In the genomic region with DNA sequence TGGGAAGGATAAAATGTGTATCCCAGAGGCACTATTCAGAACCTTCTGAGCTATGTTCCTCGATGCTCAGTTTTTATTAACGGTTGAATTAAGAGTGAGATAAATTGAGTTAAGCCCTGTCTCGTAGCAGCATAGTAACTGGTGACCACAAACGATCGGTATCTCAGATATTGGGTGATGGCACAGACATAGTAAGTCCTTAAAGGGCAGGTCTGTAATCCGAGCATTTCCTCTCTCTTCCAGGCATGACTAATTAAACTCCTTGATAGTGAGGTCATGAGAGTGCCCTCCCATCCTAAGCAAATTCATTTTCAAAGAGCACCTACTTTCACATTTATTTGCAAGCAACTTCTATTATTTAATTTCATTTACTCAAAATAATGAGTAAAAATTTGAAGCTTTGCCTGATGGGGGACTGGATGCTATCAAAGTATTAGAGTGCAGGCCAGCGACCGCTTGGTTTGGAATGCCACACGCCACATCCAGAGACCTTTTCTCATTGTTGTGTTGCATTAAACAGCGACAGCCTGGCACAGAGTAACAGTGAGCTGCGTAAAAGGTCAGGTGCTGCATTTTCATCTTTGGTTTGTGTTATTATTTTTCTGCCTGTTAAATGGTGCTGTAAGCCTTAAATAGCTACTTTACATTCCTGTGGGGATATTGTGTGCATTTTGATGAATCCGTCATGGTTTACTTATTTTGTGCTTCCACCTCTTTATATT, we compare ENCODE assay signal across 1 cellular context.
A peak's percentile ranks its signal among the peaks of the same experiment; 100 is the strongest.
TF ChIP-seq lines count a peak whose summit lies in the region.

No MANE protein-coding gene starts in this region.

TF ChIP-seq in Ishikawa, 13 proteins besides CTCF, POLR2A, EP300 and RAD21:
- TF ChIP-seq EGR1 (IDR thresholded peaks at IDR 0.05), result no peak
- TF ChIP-seq CREB1 (IDR thresholded peaks at IDR 0.05; ENCODE audit: low read depth), result no peak
- TF ChIP-seq, protein P1, sequence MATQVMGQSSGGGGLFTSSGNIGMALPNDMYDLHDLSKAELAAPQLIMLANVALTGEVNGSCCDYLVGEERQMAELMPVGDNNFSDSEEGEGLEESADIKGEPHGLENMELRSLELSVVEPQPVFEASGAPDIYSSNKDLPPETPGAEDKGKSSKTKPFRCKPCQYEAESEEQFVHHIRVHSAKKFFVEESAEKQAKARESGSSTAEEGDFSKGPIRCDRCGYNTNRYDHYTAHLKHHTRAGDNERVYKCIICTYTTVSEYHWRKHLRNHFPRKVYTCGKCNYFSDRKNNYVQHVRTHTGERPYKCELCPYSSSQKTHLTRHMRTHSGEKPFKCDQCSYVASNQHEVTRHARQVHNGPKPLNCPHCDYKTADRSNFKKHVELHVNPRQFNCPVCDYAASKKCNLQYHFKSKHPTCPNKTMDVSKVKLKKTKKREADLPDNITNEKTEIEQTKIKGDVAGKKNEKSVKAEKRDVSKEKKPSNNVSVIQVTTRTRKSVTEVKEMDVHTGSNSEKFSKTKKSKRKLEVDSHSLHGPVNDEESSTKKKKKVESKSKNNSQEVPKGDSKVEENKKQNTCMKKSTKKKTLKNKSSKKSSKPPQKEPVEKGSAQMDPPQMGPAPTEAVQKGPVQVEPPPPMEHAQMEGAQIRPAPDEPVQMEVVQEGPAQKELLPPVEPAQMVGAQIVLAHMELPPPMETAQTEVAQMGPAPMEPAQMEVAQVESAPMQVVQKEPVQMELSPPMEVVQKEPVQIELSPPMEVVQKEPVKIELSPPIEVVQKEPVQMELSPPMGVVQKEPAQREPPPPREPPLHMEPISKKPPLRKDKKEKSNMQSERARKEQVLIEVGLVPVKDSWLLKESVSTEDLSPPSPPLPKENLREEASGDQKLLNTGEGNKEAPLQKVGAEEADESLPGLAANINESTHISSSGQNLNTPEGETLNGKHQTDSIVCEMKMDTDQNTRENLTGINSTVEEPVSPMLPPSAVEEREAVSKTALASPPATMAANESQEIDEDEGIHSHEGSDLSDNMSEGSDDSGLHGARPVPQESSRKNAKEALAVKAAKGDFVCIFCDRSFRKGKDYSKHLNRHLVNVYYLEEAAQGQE (IDR thresholded peaks at IDR 0.05; ENCODE audit: low read depth), result no peak
- TF ChIP-seq NFIC (IDR thresholded peaks at IDR 0.05), result peak; percentile 31; the same call in 1 of the 2 replicates
- 0 out of 2 replicates have a peak, but pooled peaks have one; percentile 57 for TF ChIP-seq TCF12 (IDR thresholded peaks at IDR 0.05; ENCODE audit: low read depth)
- TF ChIP-seq, protein P2, sequence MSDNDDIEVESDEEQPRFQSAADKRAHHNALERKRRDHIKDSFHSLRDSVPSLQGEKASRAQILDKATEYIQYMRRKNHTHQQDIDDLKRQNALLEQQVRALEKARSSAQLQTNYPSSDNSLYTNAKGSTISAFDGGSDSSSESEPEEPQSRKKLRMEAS (IDR thresholded peaks at IDR 0.05), result no peak
- TF ChIP-seq, protein P3, sequence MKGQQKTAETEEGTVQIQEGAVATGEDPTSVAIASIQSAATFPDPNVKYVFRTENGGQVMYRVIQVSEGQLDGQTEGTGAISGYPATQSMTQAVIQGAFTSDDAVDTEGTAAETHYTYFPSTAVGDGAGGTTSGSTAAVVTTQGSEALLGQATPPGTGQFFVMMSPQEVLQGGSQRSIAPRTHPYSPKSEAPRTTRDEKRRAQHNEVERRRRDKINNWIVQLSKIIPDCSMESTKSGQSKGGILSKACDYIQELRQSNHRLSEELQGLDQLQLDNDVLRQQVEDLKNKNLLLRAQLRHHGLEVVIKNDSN (IDR thresholded peaks at IDR 0.05), result 0 out of 2 replicates have a peak, but pooled peaks have one; percentile 31
- no peak for TF ChIP-seq CEBPB (IDR thresholded peaks at IDR 0.05)
- TF ChIP-seq TEAD4 (IDR thresholded peaks at IDR 0.05), result no peak
- TF ChIP-seq TAF1 (IDR thresholded peaks at IDR 0.05; ENCODE audit: low read depth), result no peak
- no peak for TF ChIP-seq ZBTB7A (IDR thresholded peaks at IDR 0.05; ENCODE audit: low read depth)
- TF ChIP-seq FOXM1 (IDR thresholded peaks at IDR 0.05; ENCODE audit: borderline replicate concordance, low read depth), result peak; percentile 72
- peak; percentile 41; the same call in 1 of the 2 replicates for TF ChIP-seq YY1 (IDR thresholded peaks at IDR 0.05; ENCODE audit: low read depth)
TF ChIP-seq in Ishikawa: peak in this region for 5.
